ENCODE assay signal across 10 cellular contexts in genomic region chr3:13192471-13193213, GRCh38.
DNase-seq lines count a peak whose midpoint lies in the region; TF ChIP-seq lines count a peak whose summit lies in the region.
"Had no signal": no experiment of that assay in that cellular context is flagged by ENCODE, and none has a peak within 500 bp of the region (broad histone marks: within the 10 kb centered on the region; RNA-seq: fewer than 3 reads in every experiment).

No MANE protein-coding gene starts in this region.

- no peak overlapping the region for H2AFZ ChIP-seq in OCI-LY7 (ENCODE audit: low read length)

- no peak overlapping the region for H3K4me2 ChIP-seq in OCI-LY7 (ENCODE audit: low read length)

- no peaks in the 10 kb centered on the region for H3K27me3 Mint-ChIP-seq in endodermal cell (ENCODE audit: insufficient read depth)

- H3K9me3 Mint-ChIP-seq in endodermal cell = peaks cover 3% of the 10 kb centered on the region

- no peak overlapping the region for H3K9ac ChIP-seq in endodermal cell (ENCODE audit: extremely low read depth, low read length, poor library complexity, severe bottlenecking)

- H3K9me3 ChIP-seq in OCI-LY7 (ENCODE audit: low read length) (no peaks in the 10 kb centered on the region), endodermal cell (ENCODE audit: control insufficient read depth, low read length) (no peaks in the 10 kb centered on the region)
- H3K9me3 ChIP-seq: prostate gland had no signal

- H3K27me3 ChIP-seq in endodermal cell (ENCODE audit: control insufficient read depth, insufficient read depth, low read length, poor library complexity, severe bottlenecking) = no peaks in the 10 kb centered on the region

- intact Hi-C loops in OCI-LY7 (cut with micrococcal nuclease; ENCODE audit: unreplicated experiment) = no loop called here

- no peak overlapping the region for H3K4me3 Mint-ChIP-seq in endodermal cell
- H3K4me3 Mint-ChIP-seq: activated naive CD8-positive, alpha-beta T cell treated with anti-CD3 and anti-CD28 coated beads, Interleukin-2, amount 50 U/mL, for 24 hours had no signal

- DNase-seq in GM12865 (ENCODE audit: low read depth) = no peak
- no peak for DNase-seq in OCI-LY7 (ENCODE audit: low spot score)
- DNase-seq in endodermal cell = peak; percentile 75
- no peak for DNase-seq in retinal pigment epithelial cell (ENCODE audit: low read depth)
- DNase-seq in MV-4-11 (lab: John Stamatoyannopoulos, UW) = no peak
- no peak for DNase-seq in NCI-H446 (lab: John Stamatoyannopoulos, UW)
- DNase-seq in NCI-H1930 (lab: John Stamatoyannopoulos, UW) = no peak
- DNase-seq: activated naive CD8-positive, alpha-beta T cell treated with anti-CD3 and anti-CD28 coated beads, Interleukin-2, amount 50 U/mL, for 24 hours; NCI-H1694 treated with DMSO at 0.1 percent for 48 hours had no signal

- WGBS in endodermal cell (ENCODE audit: insufficient coverage in 1 of 2, insufficient read length in 1 of 2), 2 experiments = 91 to 96% methylated on average over 13 to 16 of the region's 16 CpGs

- POLR2A ChIA-PET in OCI-LY7 (lab: Charles Lee) = interaction anchor here (0.7 kb wide), 1 partner anchor 23 kb away, joined by 4 read pairs; no protein-coding TSS in a partner anchor

- H3K4me1 ChIP-seq in OCI-LY7 (ENCODE audit: insufficient read depth, low read length, poor library complexity, severe bottlenecking) = peaks cover 24% of the 10 kb centered on the region
- H3K4me1 ChIP-seq in endodermal cell (ENCODE audit: control insufficient read depth, insufficient read depth, low read length) = no peaks in the 10 kb centered on the region
- H3K4me1 ChIP-seq: prostate gland had no signal

- no peaks in the 10 kb centered on the region for H3K9me2 ChIP-seq in OCI-LY7 (ENCODE audit: insufficient read depth, low read length)

- no peak overlapping the region for H3K27ac ChIP-seq in OCI-LY7 (ENCODE audit: low read depth, low read length, poor library complexity, severe bottlenecking)
- H3K27ac ChIP-seq in endodermal cell (ENCODE audit: low read depth, low read length) = no peak overlapping the region
- H3K27ac ChIP-seq: prostate gland had no signal

- no peaks in the 10 kb centered on the region for H3K36me3 Mint-ChIP-seq in endodermal cell (ENCODE audit: low read depth)

- H3K4me3 ChIP-seq in GM12865 (ENCODE audit: low read depth, low read length) (no peak overlapping the region), OCI-LY7 (ENCODE audit: low read depth, low read length, poor library complexity, severe bottlenecking) (no peak overlapping the region), endodermal cell (ENCODE audit: low read length) (no peak overlapping the region), retinal pigment epithelial cell (ENCODE audit: low read length) (no peak overlapping the region)
- H3K4me3 ChIP-seq: prostate gland had no signal

- no peak overlapping the region for H3K27ac Mint-ChIP-seq in endodermal cell
- H3K27ac Mint-ChIP-seq: activated naive CD8-positive, alpha-beta T cell treated with anti-CD3 and anti-CD28 coated beads, Interleukin-2, amount 50 U/mL, for 24 hours had no signal

- BruUV-seq in OCI-LY7 (replicated peaks; lab: Mats Ljungman, UMichigan) = no TSS peak

- H3K79me2 ChIP-seq in OCI-LY7 (ENCODE audit: insufficient read depth, low read depth, low read length) = no peaks in the 10 kb centered on the region

- H3K36me3 ChIP-seq in OCI-LY7 (ENCODE audit: insufficient read depth, low read length) = no peaks in the 10 kb centered on the region
- H3K36me3 ChIP-seq in endodermal cell (ENCODE audit: control insufficient read depth, insufficient read depth, low read length) = no peaks in the 10 kb centered on the region
- H3K36me3 ChIP-seq: prostate gland had no signal

- TF ChIP-seq CTCF in GM12865 (IDR thresholded peaks at IDR 0.05; ENCODE audit: insufficient read depth, low read depth, low read length, missing control alignments) (peak; percentile 24), OCI-LY7 (conservative IDR thresholded peaks at IDR 0.05; ENCODE audit: low read length) (peak; percentile 56; the same call in 1 of the 2 replicates), endodermal cell (conservative IDR thresholded peaks at IDR 0.05) (peak; percentile 75), retinal pigment epithelial cell (conservative IDR thresholded peaks at IDR 0.05; ENCODE audit: low read depth, low read length) (peak; percentile 69)

- no peaks in the 10 kb centered on the region for H4K20me1 ChIP-seq in OCI-LY7 (ENCODE audit: insufficient read depth, low read length)

- CTCF ChIA-PET in OCI-LY7 (lab: Charles Lee; ENCODE audit: unreplicated experiment) = interaction anchor here (1.0 kb wide), 1 partner anchor 101 kb away, joined by 4 read pairs; no protein-coding TSS in a partner anchor

- peaks cover 3% of the 10 kb centered on the region for H3K4me1 Mint-ChIP-seq in endodermal cell

Comparison
In these comparisons a context has a peak if more than half of its experiments do, and no peak if none do; other contexts are left out.
1. CTCF ChIP-seq: peak in every context shown above with its lines; median percentile 75 in endodermal cell; 69 in retinal pigment epithelial cell; 56 in OCI-LY7; 24 in GM12865.